In genomic region chr10:12708921-12709320, GRCh38 we compare ENCODE assay signal across 11 cellular contexts.
DNase-seq lines count a peak whose midpoint lies in the region; ATAC-seq and TF ChIP-seq lines count a peak whose summit lies in the region.
"Had no signal": no experiment of that assay in that cellular context is flagged by ENCODE, and none has a peak within 500 bp of the region (broad histone marks: within the 10 kb centered on the region; RNA-seq: fewer than 3 reads in every experiment).

No MANE protein-coding gene starts in this region.

- peak overlapping the region; percentile 44 for H3K27ac ChIP-seq in temporal lobe (ENCODE audit: low read depth, low read length)

- H3K27me3 Mint-ChIP-seq in activated T-cell treated with anti-CD3 and anti-CD28 coated beads, Interleukin-2, amount 50 U/mL, for 24 hours, result no peaks in the 10 kb centered on the region
- H3K27me3 Mint-ChIP-seq in activated T-helper 2 cell treated with anti-CD3 and anti-CD28 coated beads, Interferon-gamma antibody, Interleukin-2, Interleukin-4, amounts not matched to agents 10 μg/mL and 5 μg/mL and 100 μg/mL, durations not matched to agents 14 hours and 24 hours and 36 hours (ENCODE audit: low read depth), result no peaks in the 10 kb centered on the region

- no peak for ATAC-seq in HG03457 (IDR thresholded peaks at IDR 0.05; ENCODE audit: unreplicated experiment)
- ATAC-seq in omental fat pad (ENCODE audit: low FRiP score), result no peak

- intact Hi-C loops in activated T-helper 2 cell treated with anti-CD3 and anti-CD28 coated beads, Interferon-gamma antibody, Interleukin-2, Interleukin-4, amounts not matched to agents 10 μg/mL and 5 μg/mL and 100 μg/mL, durations not matched to agents 14 hours and 24 hours and 36 hours (cut with micrococcal nuclease), result loop anchor here (5.0 kb wide), 2 partner anchors 72 to 193 kb away; no protein-coding TSS in a partner anchor

- H3K27ac Mint-ChIP-seq in activated T-cell treated with anti-CD3 and anti-CD28 coated beads, Interleukin-2, amount 50 U/mL, for 24 hours, result peak overlapping the region; percentile 77
- H3K27ac Mint-ChIP-seq in activated T-helper 2 cell treated with anti-CD3 and anti-CD28 coated beads, Interferon-gamma antibody, Interleukin-2, Interleukin-4, amounts not matched to agents 10 μg/mL and 5 μg/mL and 100 μg/mL, durations not matched to agents 14 hours and 24 hours and 36 hours, result peak overlapping the region; percentile 42

- no peak for TF ChIP-seq CTCF in omental fat pad (IDR thresholded peaks at IDR 0.05)

- no peaks in the 10 kb centered on the region for H3K9me3 Mint-ChIP-seq in activated T-cell treated with anti-CD3 and anti-CD28 coated beads, Interleukin-2, amount 50 U/mL, for 24 hours
- no peaks in the 10 kb centered on the region for H3K9me3 Mint-ChIP-seq in activated T-helper 2 cell treated with anti-CD3 and anti-CD28 coated beads, Interferon-gamma antibody, Interleukin-2, Interleukin-4, amounts not matched to agents 10 μg/mL and 5 μg/mL and 100 μg/mL, durations not matched to agents 14 hours and 24 hours and 36 hours

- no peak overlapping the region for H3K4me3 Mint-ChIP-seq in activated T-cell treated with anti-CD3 and anti-CD28 coated beads, Interleukin-2, amount 50 U/mL, for 24 hours
- no peak overlapping the region for H3K4me3 Mint-ChIP-seq in activated T-helper 2 cell treated with anti-CD3 and anti-CD28 coated beads, Interferon-gamma antibody, Interleukin-2, Interleukin-4, amounts not matched to agents 10 μg/mL and 5 μg/mL and 100 μg/mL, durations not matched to agents 14 hours and 24 hours and 36 hours (ENCODE audit: low read depth)

- peaks cover 75% of the 10 kb centered on the region for H3K4me1 Mint-ChIP-seq in activated T-cell treated with anti-CD3 and anti-CD28 coated beads, Interleukin-2, amount 50 U/mL, for 24 hours (ENCODE audit: low read depth)
- peaks cover 58% of the 10 kb centered on the region for H3K4me1 Mint-ChIP-seq in activated T-helper 2 cell treated with anti-CD3 and anti-CD28 coated beads, Interferon-gamma antibody, Interleukin-2, Interleukin-4, amounts not matched to agents 10 μg/mL and 5 μg/mL and 100 μg/mL, durations not matched to agents 14 hours and 24 hours and 36 hours (ENCODE audit: low read depth)

- no peak for DNase-seq in activated T-cell treated with anti-CD3 and anti-CD28 coated beads, Interleukin-2, amount 50 U/mL, for 24 hours
- no peak for DNase-seq in activated T-cell treated with anti-CD3 and anti-CD28 coated beads for 4 hours
- no peak for DNase-seq in activated T-helper 2 cell treated with anti-CD3 and anti-CD28 coated beads, Interferon-gamma antibody, Interleukin-2, Interleukin-4, amounts not matched to agents 10 μg/mL and 5 μg/mL and 100 μg/mL, durations not matched to agents 14 hours and 24 hours and 36 hours (ENCODE audit: low spot score)
- DNase-seq in glomerular visceral epithelial cell (ENCODE audit: extremely low spot score), result peak; percentile 58
- no peak for DNase-seq in stimulated activated CD4-positive, alpha-beta T cell treated with anti-CD3 and anti-CD28 coated beads, Interleukin-4, amount 100 ng/mL, for 1 hour
- no peak for DNase-seq in omental fat pad (ENCODE audit: low spot score)
- DNase-seq: activated naive CD4-positive, alpha-beta T cell treated with Interleukin-2 at 50 U/mL for 16 hours; H7; T-helper 2 cell had no signal

- H3K36me3 Mint-ChIP-seq in activated T-cell treated with anti-CD3 and anti-CD28 coated beads, Interleukin-2, amount 50 U/mL, for 24 hours (ENCODE audit: low read depth), result no peaks in the 10 kb centered on the region
- H3K36me3 Mint-ChIP-seq in activated T-helper 2 cell treated with anti-CD3 and anti-CD28 coated beads, Interferon-gamma antibody, Interleukin-2, Interleukin-4, amounts not matched to agents 10 μg/mL and 5 μg/mL and 100 μg/mL, durations not matched to agents 14 hours and 24 hours and 36 hours (ENCODE audit: low read depth), result no peaks in the 10 kb centered on the region
